In genomic region chr4:185472063-185472542, GRCh38 we compare ENCODE assay signal across 8 cellular contexts. TPM values are rescaled to one million over a fixed set of nuclear protein-coding genes. Genes with fewer than 3 reads are reported as not detected.
DNase-seq lines count a peak whose midpoint lies in the region; ATAC-seq and TF ChIP-seq lines count a peak whose summit lies in the region.

No MANE protein-coding gene starts in this region.

- no peak overlapping the region for H3K9ac ChIP-seq in liver (ENCODE audit: low read depth in 1 of 2, low read length in 2 of 2)

- H3K9me3 ChIP-seq in liver (ENCODE audit: control insufficient read depth in 4 of 4, low read length in 3 of 4) (no peaks in the 10 kb centered on the region), upper lobe of right lung (no peaks in the 10 kb centered on the region)

- H3K4me3 ChIP-seq in liver (ENCODE audit: low read depth in 1 of 3, low read length in 3 of 3) (peak overlapping the region; percentile 57 to 91 (median 72)), upper lobe of right lung (peak overlapping the region; percentile 67)

- H3K4me3 Mint-ChIP-seq in activated naive CD4-positive, alpha-beta T cell treated with anti-CD3 and anti-CD28 coated beads, Interleukin-2, amount 50 U/mL, for 24 hours = peak overlapping the region; percentile 91
- H3K4me3 Mint-ChIP-seq in activated CD8-positive, alpha-beta T cell treated with anti-CD3 and anti-CD28 coated beads, Interleukin-2, amount 10 ng/mL, durations not matched to agents 7 days and 5 days = peak overlapping the region; percentile 73

- peaks cover 11% of the 10 kb centered on the region for H3K4me1 Mint-ChIP-seq in activated naive CD4-positive, alpha-beta T cell treated with anti-CD3 and anti-CD28 coated beads, Interleukin-2, amount 50 U/mL, for 24 hours
- H3K4me1 Mint-ChIP-seq in activated CD8-positive, alpha-beta T cell treated with anti-CD3 and anti-CD28 coated beads, Interleukin-2, amount 10 ng/mL, durations not matched to agents 7 days and 5 days (ENCODE audit: low read depth) = peaks cover 8% of the 10 kb centered on the region

- 42% methylated on average over 11 of the region's 11 CpGs for WGBS in liver

- H3K36me3 Mint-ChIP-seq in activated naive CD4-positive, alpha-beta T cell treated with anti-CD3 and anti-CD28 coated beads, Interleukin-2, amount 50 U/mL, for 24 hours = no peaks in the 10 kb centered on the region
- H3K36me3 Mint-ChIP-seq in activated CD8-positive, alpha-beta T cell treated with anti-CD3 and anti-CD28 coated beads, Interleukin-2, amount 10 ng/mL, durations not matched to agents 7 days and 5 days (ENCODE audit: low read depth) = no peaks in the 10 kb centered on the region

- H3K27ac Mint-ChIP-seq in activated naive CD4-positive, alpha-beta T cell treated with anti-CD3 and anti-CD28 coated beads, Interleukin-2, amount 50 U/mL, for 24 hours = peak overlapping the region; percentile 69
- H3K27ac Mint-ChIP-seq in activated CD8-positive, alpha-beta T cell treated with anti-CD3 and anti-CD28 coated beads, Interleukin-2, amount 10 ng/mL, durations not matched to agents 7 days and 5 days = peak overlapping the region; percentile 36

- H3K27ac ChIP-seq in liver (ENCODE audit: low read depth in 1 of 2, low read length in 2 of 2) (no peak overlapping the region), upper lobe of right lung (no peak overlapping the region)

- POLR2A ChIA-PET in activated CD8-positive, alpha-beta T cell treated with anti-CD3 and anti-CD28 coated beads, Interleukin-2, amount 10 ng/mL, durations not matched to agents 7 days and 5 days (lab: Charles Lee) = no interaction called here

- intact Hi-C loops in upper lobe of right lung (cut with DNase I) = loop anchor here (10.0 kb wide), 1 partner anchor 123 kb away; no protein-coding TSS in a partner anchor

- H3K4me1 ChIP-seq in liver (ENCODE audit: control insufficient read depth in 4 of 4, insufficient read depth in 4 of 4, low read length in 3 of 4) (peaks cover 2 to 10% (median 7%) of the 10 kb centered on the region in 4 donors), upper lobe of right lung (peaks cover 9% of the 10 kb centered on the region)

- no peak for ATAC-seq in activated CD8-positive, alpha-beta T cell treated with anti-CD3 and anti-CD28 coated beads, Interleukin-2, amount 10 ng/mL, durations not matched to agents 7 days and 5 days
- no peak for ATAC-seq in upper lobe of right lung
- no peak for ATAC-seq in HG03196 (IDR thresholded peaks at IDR 0.05; ENCODE audit: unreplicated experiment)

- no peaks in the 10 kb centered on the region for H3K36me3 ChIP-seq in liver (ENCODE audit: control insufficient read depth in 4 of 4, insufficient read depth in 3 of 4, low read depth in 1 of 4, low read length in 3 of 4)
- H3K36me3 ChIP-seq in upper lobe of right lung = no peaks in the 10 kb centered on the region

- H3K9me3 Mint-ChIP-seq in activated naive CD4-positive, alpha-beta T cell treated with anti-CD3 and anti-CD28 coated beads, Interleukin-2, amount 50 U/mL, for 24 hours = no peaks in the 10 kb centered on the region
- no peaks in the 10 kb centered on the region for H3K9me3 Mint-ChIP-seq in activated CD8-positive, alpha-beta T cell treated with anti-CD3 and anti-CD28 coated beads, Interleukin-2, amount 10 ng/mL, durations not matched to agents 7 days and 5 days (ENCODE audit: insufficient read depth)

- DNase-seq in activated naive CD4-positive, alpha-beta T cell (lab: John Stamatoyannopoulos, UW) = no peak
- DNase-seq in activated CD8-positive, alpha-beta T cell treated with anti-CD3 and anti-CD28 coated beads, Interleukin-2, amount 10 ng/mL, durations not matched to agents 7 days and 5 days = no peak
- no peak for DNase-seq in upper lobe of right lung
- no peak for DNase-seq in DMS114 treated with DMSO at 0.1 percent for 48 hours (lab: John Stamatoyannopoulos, UW; ENCODE audit: unreplicated experiment)
- DNase-seq in SKM-1 treated with dmso at 0.1 percent for 144 hours (lab: John Stamatoyannopoulos, UW; ENCODE audit: unreplicated experiment) = no peak

- TF ChIP-seq CTCF in liver (IDR thresholded peaks at IDR 0.05; ENCODE audit: low read depth, low read length, missing input control) (no peak), upper lobe of right lung (IDR thresholded peaks at IDR 0.05) (no peak)

- H3K27me3 Mint-ChIP-seq in activated naive CD4-positive, alpha-beta T cell treated with anti-CD3 and anti-CD28 coated beads, Interleukin-2, amount 50 U/mL, for 24 hours = peaks cover 5% of the 10 kb centered on the region
- peaks cover 36% of the 10 kb centered on the region for H3K27me3 Mint-ChIP-seq in activated CD8-positive, alpha-beta T cell treated with anti-CD3 and anti-CD28 coated beads, Interleukin-2, amount 10 ng/mL, durations not matched to agents 7 days and 5 days (ENCODE audit: low read depth)

- CTCF ChIA-PET in activated CD8-positive, alpha-beta T cell treated with anti-CD3 and anti-CD28 coated beads, Interleukin-2, amount 10 ng/mL, durations not matched to agents 7 days and 5 days (lab: Charles Lee) = interaction anchor here (0.6 to 2.3 kb wide), 3 partner anchors 126 to 665 kb away, joined by 3 to 8 read pairs (median 3); no protein-coding TSS in a partner anchor

- TF ChIP-seq RAD21 in liver (IDR thresholded peaks at IDR 0.05) = no peak

- H3K27me3 ChIP-seq in liver (ENCODE audit: control insufficient read depth in 4 of 4, insufficient read depth in 4 of 4, low read length in 3 of 4) (no peaks in the 10 kb centered on the region), upper lobe of right lung (no peaks in the 10 kb centered on the region)

TF ChIP-seq in liver, 16 proteins besides CTCF, POLR2A, EP300 and RAD21:
- TF ChIP-seq FOXA2 (IDR thresholded peaks at IDR 0.05) (no peak), ATF3 (IDR thresholded peaks at IDR 0.05) (no peak), HNF4A (conservative IDR thresholded peaks at IDR 0.05) (no peak), ZBTB33 (IDR thresholded peaks at IDR 0.05) (no peak), YY1 (IDR thresholded peaks at IDR 0.05) (no peak), RXRA (IDR thresholded peaks at IDR 0.05) (no peak), EGR1 (IDR thresholded peaks at IDR 0.05; ENCODE audit: low read depth in 2 of 2) (no peak), TAF1 (conservative IDR thresholded peaks at IDR 0.05) (no peak), HNF4G (IDR thresholded peaks at IDR 0.05) (no peak), JUND (IDR thresholded peaks at IDR 0.05) (no peak), NR2F2 (IDR thresholded peaks at IDR 0.05) (no peak), GABPA (IDR thresholded peaks at IDR 0.05 in 1 of 2, conservative IDR thresholded peaks at IDR 0.05 in 1 of 2) (no peak)

RNA-seq across cellular contexts. Expression of gene CCDC110, which starts 0.6 kb away (rescaled TPM):
- not detected for total RNA-seq in activated CD8-positive, alpha-beta T cell treated with anti-CD3 and anti-CD28 coated beads, Interleukin-2, amount 10 ng/mL, durations not matched to agents 7 days and 5 days
- total RNA-seq in liver = 1 to 10 TPM in 1 of 2 donors, not detected in 1; 1.5 TPM
- under 1 TPM; 0.45 to 0.60 TPM for polyA plus RNA-seq in liver
- total RNA-seq in upper lobe of right lung = 0.75 TPM

RNA-seq across cellular contexts. Expression of gene UFSP2, which starts 46.3 kb away (rescaled TPM):
- total RNA-seq in activated CD8-positive, alpha-beta T cell treated with anti-CD3 and anti-CD28 coated beads, Interleukin-2, amount 10 ng/mL, durations not matched to agents 7 days and 5 days = 10 to 100 TPM; 16.6 to 20.3 TPM
- total RNA-seq in liver (10 to 100 TPM; 16.6 to 17.2 TPM), upper lobe of right lung (36.8 TPM)
- polyA plus RNA-seq in liver = 10 to 100 TPM; 12.2 to 12.9 TPM
